In genomic region chr20:57139342-57140093, GRCh38 we compare ENCODE assay signal across 19 cellular contexts.
DNase-seq lines count a peak whose midpoint lies in the region; ATAC-seq, FAIRE-seq and TF ChIP-seq lines count a peak whose summit lies in the region.
"Had no signal": no experiment of that assay in that cellular context is flagged by ENCODE, and none has a peak within 500 bp of the region (broad histone marks: within the 10 kb centered on the region; RNA-seq: fewer than 3 reads in every experiment).

No MANE protein-coding gene starts in this region.

- H3K36me3 ChIP-seq in HepG2 (replicated peaks in 1 of 2; ENCODE audit: control insufficient read depth in 1 of 2, insufficient read depth in 2 of 2, low read length in 2 of 2): no peaks in the 10 kb centered on the region
- H3K36me3 ChIP-seq in right lobe of liver: no peaks in the 10 kb centered on the region

- 61% methylated on average over 8 of the region's 8 CpGs for WGBS in HepG2 (ENCODE audit: low lambda C conversion rate)
- WGBS in right lobe of liver (ENCODE audit: insufficient coverage, low coverage, low lambda C conversion rate, missing lambda C conversion rate): 87% methylated on average over 8 of the region's 8 CpGs

- CTCF ChIA-PET in HepG2 (lab: Yijun Ruan, JAX; ENCODE audit: low intra/inter-chr PET ratio, low total read pairs): no interaction called here

- no peak overlapping the region for H3K4me3 ChIP-seq in HepG2 (replicated peaks in 1 of 3; ENCODE audit: insufficient read depth in 1 of 3, low read depth in 2 of 3, low read length in 3 of 3)
- H3K4me3 ChIP-seq in right lobe of liver: no peak overlapping the region
- no peak overlapping the region for H3K4me3 ChIP-seq in fibroblast of villous mesenchyme (ENCODE audit: low read depth, low read length)
- H3K4me3 ChIP-seq: GM23338 had no signal

- H3K4me1 ChIP-seq in HepG2 (ENCODE audit: insufficient read depth, low read length): no peaks in the 10 kb centered on the region
- no peaks in the 10 kb centered on the region for H3K4me1 ChIP-seq in right lobe of liver

- no peak overlapping the region for H2AFZ ChIP-seq in HepG2 (ENCODE audit: low read length)
- H2AFZ ChIP-seq: GM23338 had no signal

- BruUV-seq in HepG2 (replicated peaks; lab: Mats Ljungman, UMichigan): no TSS peak

- DNase-seq in HepG2 (ENCODE audit: low spot score) (no peak), right lobe of liver (no peak), MV-4-11 (lab: John Stamatoyannopoulos, UW) (peak; percentile 49), fibroblast of villous mesenchyme (ENCODE audit: low read depth) (peak; percentile 25), NCI-H1436 (lab: John Stamatoyannopoulos, UW) (no peak), osteocyte (ENCODE audit: extremely low spot score, unreplicated experiment) (no peak)
- DNase-seq: ACHN; AML-193; CD4-positive, alpha-beta T cell; DMS153; DMS79; GDM1; HCEC 1CT had no signal

- TF ChIP-seq POLR2A in HepG2 (IDR thresholded peaks at IDR 0.05; ENCODE audit: insufficient read depth in 1 of 2, low read depth in 2 of 2, low read length in 2 of 2): no peak
- no peak for TF ChIP-seq POLR2A in right lobe of liver (IDR thresholded peaks at IDR 0.05)

- H3K27ac ChIP-seq in HepG2 (ENCODE audit: extremely low read length, insufficient read depth, low read length) (no peak overlapping the region), right lobe of liver (no peak overlapping the region)
- H3K27ac ChIP-seq: C4-2B had no signal

- intact Hi-C loops in HepG2 (cut with micrococcal nuclease; ENCODE audit: unreplicated experiment): no loop called here
- intact Hi-C loops in right lobe of liver (cut with DNase I): no loop called here

- ATAC-seq in HepG2 (no peak), right lobe of liver (no peak)

- no peak overlapping the region for H3K27ac Mint-ChIP-seq in osteocyte (ENCODE audit: unreplicated experiment)
- H3K27ac Mint-ChIP-seq: CD4-positive, alpha-beta T cell; GM23338; IgD-negative memory B cell had no signal

- TF ChIP-seq CTCF in HepG2 (CRISPR knock-in tag; IDR thresholded peaks at IDR 0.05): no peak
- no peak for TF ChIP-seq CTCF in right lobe of liver (IDR thresholded peaks at IDR 0.05)
- TF ChIP-seq CTCF in fibroblast of villous mesenchyme (IDR thresholded peaks at IDR 0.05; ENCODE audit: insufficient read depth, low read depth, low read length): no peak
- no peak for TF ChIP-seq CTCF in osteocyte (IDR thresholded peaks at IDR 0.05)

- FAIRE-seq in HepG2 (lab: Jason Lieb, UNC): peak; percentile 28
- FAIRE-seq: GM12892, GM18507, H54 had no signal

- H4K20me1 ChIP-seq in HepG2 (ENCODE audit: insufficient read depth, low read length): no peaks in the 10 kb centered on the region

- in situ Hi-C loops in HepG2 (cut with HindIII; ENCODE audit: extremely low pct_ligation_motif_present, low pct_unique_long_range_greater_than_20kb): no loop called here

- peaks cover 33% of the 10 kb centered on the region for H3K27me3 Mint-ChIP-seq in osteocyte (ENCODE audit: unreplicated experiment)

- no peak overlapping the region for H3K9ac ChIP-seq in HepG2 (ENCODE audit: insufficient read depth, low read depth, low read length)

- no peaks in the 10 kb centered on the region for H3K79me2 ChIP-seq in HepG2 (ENCODE audit: insufficient read depth, low read length)

- H3K36me3 Mint-ChIP-seq in osteocyte (ENCODE audit: unreplicated experiment): no peaks in the 10 kb centered on the region
- H3K36me3 Mint-ChIP-seq: IgD-negative memory B cell had no signal

- no peaks in the 10 kb centered on the region for H3K9me3 Mint-ChIP-seq in osteocyte (ENCODE audit: unreplicated experiment)
- H3K9me3 Mint-ChIP-seq: CD4-positive, alpha-beta T cell; GM23338 had no signal

- H3K4me1 Mint-ChIP-seq in osteocyte (ENCODE audit: unreplicated experiment): no peaks in the 10 kb centered on the region
- H3K4me1 Mint-ChIP-seq: GM23338, IgD-negative memory B cell had no signal

- no peak for TF ChIP-seq RAD21 in HepG2 (CRISPR knock-in tag; IDR thresholded peaks at IDR 0.05)

- no peak overlapping the region for H3K4me3 Mint-ChIP-seq in osteocyte (ENCODE audit: unreplicated experiment)
- H3K4me3 Mint-ChIP-seq: CD4-positive, alpha-beta T cell; GM23338; IgD-negative memory B cell had no signal

- H3K9me3 ChIP-seq in HepG2 (ENCODE audit: low read length) (no peaks in the 10 kb centered on the region), right lobe of liver (no peaks in the 10 kb centered on the region)

- no peak overlapping the region for H3K4me2 ChIP-seq in HepG2 (ENCODE audit: low read depth, low read length)
- H3K4me2 ChIP-seq: GM23338 had no signal

- TF ChIP-seq EP300 in HepG2 (IDR thresholded peaks at IDR 0.05; ENCODE audit: low read depth in 2 of 2, low read length in 2 of 2) (no peak), HepG2 (CRISPR knock-in tag; IDR thresholded peaks at IDR 0.05; ENCODE audit: borderline replicate concordance) (no peak)

- H3K27me3 ChIP-seq in HepG2 (ENCODE audit: control insufficient read depth in 1 of 2, insufficient read depth in 2 of 2, low read length in 2 of 2) (peaks cover 4 to 11% of the 10 kb centered on the region in 2 experiments; a peak in 2 of 5 replicates), right lobe of liver (no peaks in the 10 kb centered on the region)

- POLR2A ChIA-PET in HepG2 (lab: Yijun Ruan, JAX): no interaction called here

TF ChIP-seq in HepG2, 621 proteins besides CTCF, POLR2A, EP300 and RAD21 (continues in another document):
- TF ChIP-seq GPBP1L1 (CRISPR knock-in tag; IDR thresholded peaks at IDR 0.05): no peak
- no peak for TF ChIP-seq STAT6 (CRISPR knock-in tag; IDR thresholded peaks at IDR 0.05; ENCODE audit: borderline replicate concordance)
- TF ChIP-seq SP1 (IDR thresholded peaks at IDR 0.05): no peak
- TF ChIP-seq SP1 (CRISPR knock-in tag; IDR thresholded peaks at IDR 0.05): no peak
- no peak for TF ChIP-seq GMEB2 (CRISPR knock-in tag; IDR thresholded peaks at IDR 0.05; ENCODE audit: low read depth)
- TF ChIP-seq NR1H2 (CRISPR knock-in tag; IDR thresholded peaks at IDR 0.05; ENCODE audit: borderline replicate concordance, low read depth): no peak
- TF ChIP-seq CENPX (CRISPR knock-in tag; IDR thresholded peaks at IDR 0.05): no peak
- no peak for TF ChIP-seq ZNF790 (CRISPR knock-in tag; IDR thresholded peaks at IDR 0.05; ENCODE audit: borderline replicate concordance)
- TF ChIP-seq NFE2L1 (CRISPR knock-in tag; IDR thresholded peaks at IDR 0.05; ENCODE audit: borderline replicate concordance): no peak
- no peak for TF ChIP-seq PREB (CRISPR knock-in tag; IDR thresholded peaks at IDR 0.05)
- no peak for TF ChIP-seq THAP8 (CRISPR knock-in tag; IDR thresholded peaks at IDR 0.05; ENCODE audit: borderline replicate concordance)
- no peak for TF ChIP-seq TBP (CRISPR knock-in tag; IDR thresholded peaks at IDR 0.05)

Comparison
In these comparisons a context has a peak if more than half of its experiments do, and no peak if none do; other contexts are left out.
1. DNase-seq: peak in MV-4-11 (single experiment) and fibroblast of villous mesenchyme (single experiment); none in HepG2 (single experiment), right lobe of liver (0 of 3), NCI-H1436 (single experiment) and osteocyte (single experiment).